ENCODE assay signal across 24 cellular contexts in genomic region chr1:171966426-171967220, GRCh38.
A peak's percentile ranks its signal among the peaks of the same experiment; 100 is the strongest.
DNase-seq lines count a peak whose midpoint lies in the region; ATAC-seq and TF ChIP-seq lines count a peak whose summit lies in the region.
"Had no signal": no experiment of that assay in that cellular context is flagged by ENCODE, and none has a peak within 500 bp of the region (broad histone marks: within the 10 kb centered on the region; RNA-seq: fewer than 3 reads in every experiment).

No MANE protein-coding gene starts in this region.

- H3K79me2 ChIP-seq in HCT116 (ENCODE audit: insufficient read depth, low read length) = no peaks in the 10 kb centered on the region
- H3K79me2 ChIP-seq: parathyroid adenoma had no signal

- no peaks in the 10 kb centered on the region for H3K9me2 ChIP-seq in HCT116 (ENCODE audit: insufficient read depth)

- POLR2A ChIA-PET in HCT116 (lab: Charles Lee) = no interaction called here

- H3K9me3 ChIP-seq in HCT116 (ENCODE audit: control insufficient read depth in 1 of 2, insufficient read depth in 1 of 2, low read depth in 1 of 2, low read length in 2 of 2) (no peaks in the 10 kb centered on the region), RWPE2 (ENCODE audit: severe bottlenecking) (no peaks in the 10 kb centered on the region)
- H3K9me3 ChIP-seq: body of pancreas, colonic mucosa, thyroid gland had no signal

- no peak overlapping the region for H3K27ac ChIP-seq in HCT116 (ENCODE audit: low read depth, low read length)
- H3K27ac ChIP-seq in RWPE2 (ENCODE audit: poor library complexity, severe bottlenecking) = no peak overlapping the region
- H3K27ac ChIP-seq: body of pancreas, colonic mucosa, foreskin keratinocyte, parathyroid adenoma, thyroid gland had no signal

- H3K36me3 Mint-ChIP-seq in nephron (ENCODE audit: low read depth) = no peaks in the 10 kb centered on the region
- H3K36me3 Mint-ChIP-seq: activated CD8-positive, alpha-beta memory T cell treated with anti-CD3 and anti-CD28 coated beads, Interleukin-2, amount 10 ng/mL, durations not matched to agents 7 days and 5 days; activated naive CD8-positive, alpha-beta T cell treated with anti-CD3 and anti-CD28 coated beads, Interleukin-2, amount 10 ng/mL, durations not matched to agents 7 days and 5 days; memory B cell; natural killer cell; stimulated activated naive B cell treated with anti-CD40 and anti-IgM and Interleukin-4, amounts not matched to agents 10 μg/mL and 1 μg/mL and 100 μg/mL, for 72 hours had no signal

- no peak for TF ChIP-seq RAD21 in HCT116 (IDR thresholded peaks at IDR 0.05; ENCODE audit: low read depth)

- CTCF ChIA-PET in HCT116 (lab: Charles Lee) = interaction anchor here (1.4 kb wide), 1 partner anchor 36 kb away, joined by 4 read pairs; no protein-coding TSS in a partner anchor

- no peaks in the 10 kb centered on the region for H3K9me3 Mint-ChIP-seq in nephron
- H3K9me3 Mint-ChIP-seq: activated naive CD8-positive, alpha-beta T cell treated with anti-CD3 and anti-CD28 coated beads, Interleukin-2, amount 10 ng/mL, durations not matched to agents 7 days and 5 days; activated T-helper 17 cell treated with anti-CD3 and anti-CD28 coated beads, Interleukin-2, amount 50 U/mL, for 72 hours; CD8-positive, alpha-beta memory T cell; memory B cell; natural killer cell; stimulated activated naive B cell treated with anti-CD40 and anti-IgM and Interleukin-4, amounts not matched to agents 10 μg/mL and 1 μg/mL and 100 μg/mL, for 72 hours had no signal

- intact Hi-C loops in HCT116 (cut with micrococcal nuclease) = no loop called here

- RAD21 ChIA-PET in HCT116 (lab: Charles Lee; ENCODE audit: low non-redundant PET in 1 of 2, low total read pairs in 2 of 2, uncharacterized antibody in 2 of 2, unreplicated experiment in 2 of 2) = no interaction called here

- H3K36me3 ChIP-seq in HCT116 (ENCODE audit: control insufficient read depth in 1 of 2, insufficient read depth in 2 of 2, low read length in 2 of 2) (no peaks in the 10 kb centered on the region), RWPE2 (ENCODE audit: low read depth) (no peaks in the 10 kb centered on the region)
- H3K36me3 ChIP-seq: colonic mucosa, thyroid gland had no signal

- H3K27me3 ChIP-seq in HCT116 (ENCODE audit: insufficient read depth, low read length) (no peaks in the 10 kb centered on the region), RWPE2 (ENCODE audit: insufficient read depth, poor library complexity, severe bottlenecking) (no peaks in the 10 kb centered on the region)
- H3K27me3 ChIP-seq: body of pancreas, colonic mucosa, thyroid gland had no signal

- no peaks in the 10 kb centered on the region for H3K27me3 Mint-ChIP-seq in nephron (ENCODE audit: low read depth)
- H3K27me3 Mint-ChIP-seq: activated T-helper 17 cell treated with anti-CD3 and anti-CD28 coated beads, Interleukin-2, amount 50 U/mL, for 72 hours; memory B cell; stimulated activated naive B cell treated with anti-CD40 and anti-IgM and Interleukin-4, amounts not matched to agents 10 μg/mL and 1 μg/mL and 100 μg/mL, for 72 hours had no signal

- H3K27ac Mint-ChIP-seq in nephron = peak overlapping the region; percentile 37 to 74 (median 65)
- H3K27ac Mint-ChIP-seq: activated CD8-positive, alpha-beta memory T cell treated with anti-CD3 and anti-CD28 coated beads, Interleukin-2, amount 10 ng/mL, durations not matched to agents 7 days and 5 days; activated naive CD8-positive, alpha-beta T cell treated with anti-CD3 and anti-CD28 coated beads, Interleukin-2, amount 10 ng/mL, durations not matched to agents 7 days and 5 days; activated T-helper 17 cell treated with anti-CD3 and anti-CD28 coated beads, Interleukin-2, amount 50 U/mL, for 72 hours; CD8-positive, alpha-beta memory T cell; memory B cell; natural killer cell; stimulated activated naive B cell treated with anti-CD40 and anti-IgM and Interleukin-4, amounts not matched to agents 10 μg/mL and 1 μg/mL and 100 μg/mL, for 72 hours had no signal

- H3K4me1 Mint-ChIP-seq in nephron = peaks cover 13% of the 10 kb centered on the region
- H3K4me1 Mint-ChIP-seq: activated T-helper 17 cell treated with anti-CD3 and anti-CD28 coated beads, Interleukin-2, amount 50 U/mL, for 72 hours; memory B cell; natural killer cell; stimulated activated naive B cell treated with anti-CD40 and anti-IgM and Interleukin-4, amounts not matched to agents 10 μg/mL and 1 μg/mL and 100 μg/mL, for 72 hours had no signal

- ATAC-seq in HCT116 (no peak), RWPE2 (ENCODE audit: low read depth) (peak; percentile 19; the same call in 1 of the 3 replicates), GM19455 (IDR thresholded peaks at IDR 0.05; ENCODE audit: unreplicated experiment) (no peak), HG03175 (IDR thresholded peaks at IDR 0.05; ENCODE audit: unreplicated experiment) (no peak)
- ATAC-seq: activated CD8-positive, alpha-beta memory T cell treated with anti-CD3 and anti-CD28 coated beads, Interleukin-2, amount 10 ng/mL, durations not matched to agents 7 days and 5 days; activated T-helper 17 cell treated with anti-CD3 and anti-CD28 coated beads, Interleukin-2, amount 50 U/mL, for 72 hours; body of pancreas; natural killer cell; sciatic nerve; stimulated activated naive B cell treated with anti-CD40 and anti-IgM and Interleukin-4, amounts not matched to agents 10 μg/mL and 1 μg/mL and 100 μg/mL, for 72 hours had no signal

- H3K4me1 ChIP-seq in HCT116 (ENCODE audit: control insufficient read depth in 1 of 2, insufficient read depth in 2 of 2, low read length in 2 of 2) = peaks cover 0 to 14% of the 10 kb centered on the region in 2 experiments; a peak in 3 of 4 replicates
- H3K4me1 ChIP-seq in RWPE2 (ENCODE audit: insufficient read depth, poor library complexity, severe bottlenecking) = no peaks in the 10 kb centered on the region
- H3K4me1 ChIP-seq: body of pancreas, colonic mucosa, parathyroid adenoma had no signal

- no peak overlapping the region for H3K4me3 Mint-ChIP-seq in nephron
- H3K4me3 Mint-ChIP-seq: activated CD8-positive, alpha-beta memory T cell treated with anti-CD3 and anti-CD28 coated beads, Interleukin-2, amount 10 ng/mL, durations not matched to agents 7 days and 5 days; activated naive CD8-positive, alpha-beta T cell treated with anti-CD3 and anti-CD28 coated beads, Interleukin-2, amount 10 ng/mL, durations not matched to agents 7 days and 5 days; activated T-helper 17 cell treated with anti-CD3 and anti-CD28 coated beads, Interleukin-2, amount 50 U/mL, for 72 hours; CD8-positive, alpha-beta memory T cell; memory B cell; natural killer cell; stimulated activated naive B cell treated with anti-CD40 and anti-IgM and Interleukin-4, amounts not matched to agents 10 μg/mL and 1 μg/mL and 100 μg/mL, for 72 hours had no signal

- no peak overlapping the region for H3K9ac ChIP-seq in HCT116 (ENCODE audit: low read length)
- H3K9ac ChIP-seq: parathyroid adenoma had no signal

- no peak for TF ChIP-seq POLR2A in HCT116 (IDR thresholded peaks at IDR 0.05; ENCODE audit: borderline replicate concordance, extremely low read depth, insufficient read depth, insufficient read length)

- H3K4me3 ChIP-seq in HCT116 (replicated peaks in 1 of 2; ENCODE audit: low read depth in 1 of 2, low read length in 2 of 2) (no peak overlapping the region), RWPE2 (ENCODE audit: severe bottlenecking) (no peak overlapping the region)
- H3K4me3 ChIP-seq: body of pancreas, colonic mucosa, thyroid gland had no signal

- no peak overlapping the region for H2AFZ ChIP-seq in HCT116 (ENCODE audit: low read depth, low read length, poor library complexity, severe bottlenecking)
- H2AFZ ChIP-seq: parathyroid adenoma had no signal

- no TSS peak for BruUV-seq in HCT116 (replicated peaks; lab: Mats Ljungman, UMichigan)

- DNase-seq in HCT116 (ENCODE audit: low read depth, low spot score) (no peak), RWPE2 (ENCODE audit: low spot score) (no peak), iPS DF 19.7 (ENCODE audit: low read depth, low spot score) (peak; percentile 57), NCI-H2171 (lab: John Stamatoyannopoulos, UW) (no peak)
- DNase-seq: activated CD4-positive, alpha-beta T cell treated with anti-CD3 and anti-CD28 coated beads for 4 hours; activated CD8-positive, alpha-beta memory T cell treated with anti-CD3 and anti-CD28 coated beads, Interleukin-2, amount 10 ng/mL, durations not matched to agents 7 days and 5 days; activated naive CD8-positive, alpha-beta T cell treated with anti-CD3 and anti-CD28 coated beads, Interleukin-2, amount 10 ng/mL, durations not matched to agents 7 days and 5 days; body of pancreas; CD8-positive, alpha-beta memory T cell; colonic mucosa; DMS79; natural killer cell; NCI-H510A treated with DMSO at 0.1 percent for 48 hours; RPMI8226; stimulated activated naive B cell treated with anti-CD40 and anti-IgM and Interleukin-4, amounts not matched to agents 10 μg/mL and 1 μg/mL and 100 μg/mL, for 72 hours had no signal

- TF ChIP-seq CTCF in HCT116 (IDR thresholded peaks at IDR 0.05 in 2 of 3, conservative IDR thresholded peaks at IDR 0.05 in 1 of 3; ENCODE audit: borderline replicate concordance in 1 of 3, insufficient read depth in 1 of 3, low read depth in 2 of 3, low read length in 2 of 3) = no peak
- TF ChIP-seq CTCF in RWPE2 (IDR thresholded peaks at IDR 0.05; ENCODE audit: poor library complexity, severe bottlenecking) = no peak
- TF ChIP-seq CTCF in nephron (IDR thresholded peaks at IDR 0.05; ENCODE audit: unreplicated experiment in 3 of 3) = no peak

- no peaks in the 10 kb centered on the region for H4K20me1 ChIP-seq in HCT116 (ENCODE audit: insufficient read depth)

- H3K4me2 ChIP-seq in HCT116 (ENCODE audit: low read length) = peak overlapping the region; percentile 17; the same call in 1 of the 2 replicates

TF ChIP-seq in HCT116, 20 proteins besides CTCF, POLR2A, EP300 and RAD21:
- TF ChIP-seq JUND (IDR thresholded peaks at IDR 0.05) (no peak), SIN3A (IDR thresholded peaks at IDR 0.05; ENCODE audit: low read depth) (no peak), SRF (IDR thresholded peaks at IDR 0.05; ENCODE audit: low read depth) (no peak), SP1 (IDR thresholded peaks at IDR 0.05; ENCODE audit: low read depth) (no peak), EZH2 (IDR thresholded peaks at IDR 0.05) (no peak), ATF3 (IDR thresholded peaks at IDR 0.05) (no peak), EGR1 (IDR thresholded peaks at IDR 0.05; ENCODE audit: low read depth) (no peak), ZNF274 (IDR thresholded peaks at IDR 0.05; ENCODE audit: low read depth, low read length) (no peak), CBX3 (IDR thresholded peaks at IDR 0.05; ENCODE audit: low read depth) (no peak), ZFX (IDR thresholded peaks at IDR 0.05) (no peak)
